10 cellular contexts compared by ENCODE assay signal in genomic region chr19:8033287-8034177, GRCh38. TPM values are rescaled to one million over a fixed set of nuclear protein-coding genes. Genes with fewer than 3 reads are reported as not detected.
"Had no signal": no experiment of that assay in that cellular context is flagged by ENCODE, and none has a peak within 500 bp of the region (broad histone marks: within the 10 kb centered on the region; RNA-seq: fewer than 3 reads in every experiment).

No MANE protein-coding gene starts in this region.

RNA-seq across cellular contexts. Expression of gene CCL25, which starts 19.0 kb away (rescaled TPM):
- total RNA-seq: activated B cell treated with CpG ODN at 0.5 μM for 24 hours; activated CD4-positive, alpha-beta memory T cell treated with anti-CD3 and anti-CD28 coated beads for 36 hours; activated T-helper 1 cell treated with anti-CD3 and anti-CD28 coated beads, Interleukin-12 subunit alpha, Interleukin-12 subunit beta, Interleukin-2, Interleukin-4 antibody, amounts not matched to agents 30 ng/mL and 10 ng/mL and 1 ng/mL, durations not matched to agents 14 hours and 24 hours and 36 hours; chondrocyte; fibroblast of lung; foreskin keratinocyte; liver; naive thymus-derived CD8-positive, alpha-beta T cell; thyroid gland had no signal
- polyA plus RNA-seq: adrenal gland, fibroblast of lung, foreskin keratinocyte, liver had no signal
